Comparison of ENCODE assay signal across 16 cellular contexts in the genomic region with DNA sequence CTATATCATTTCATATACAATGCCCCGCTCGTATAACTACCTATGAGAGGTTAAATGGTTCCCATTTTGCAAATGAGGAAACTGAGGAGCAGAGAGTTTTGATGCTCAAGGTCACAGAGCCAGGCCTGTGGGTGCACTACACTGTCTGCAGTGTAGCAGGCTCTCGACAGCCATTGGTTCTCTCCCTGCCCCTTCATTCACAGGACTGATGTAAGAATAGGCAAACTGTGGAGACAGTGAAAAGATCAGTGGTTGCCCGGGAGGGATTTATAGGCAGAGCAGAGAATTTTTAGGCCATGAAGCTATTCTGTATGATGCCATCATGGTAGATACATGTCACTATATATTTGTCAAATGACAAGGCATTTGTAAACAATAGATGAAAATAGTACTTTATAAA. TPM values are rescaled to one million over a fixed set of nuclear protein-coding genes. Genes with fewer than 3 reads are reported as not detected.
DNase-seq lines count a peak whose midpoint lies in the region; ATAC-seq, FAIRE-seq and TF ChIP-seq lines count a peak whose summit lies in the region.
"Had no signal": no experiment of that assay in that cellular context is flagged by ENCODE, and none has a peak within 500 bp of the region (broad histone marks: within the 10 kb centered on the region; RNA-seq: fewer than 3 reads in every experiment).

No MANE protein-coding gene starts in this region.

- H3K27ac ChIP-seq in HepG2 (ENCODE audit: extremely low read length, insufficient read depth, low read length), result no peak overlapping the region
- no peak overlapping the region for H3K27ac ChIP-seq in right lobe of liver
- H3K27ac ChIP-seq: BLaER1 treated with 17β-estradiol and CSF1 and Interleukin-3, amounts not matched to agents 10 nM and 100 nM; GM23248 had no signal

- DNase-seq in HepG2 (ENCODE audit: low spot score) (no peak), right lobe of liver (no peak), adipocyte (ENCODE audit: low read depth) (peak; percentile 15), erythroblast (lab: John Stamatoyannopoulos, UW) (peak; percentile 73 to 81), DMS153 (lab: John Stamatoyannopoulos, UW) (no peak), kidney glomerular epithelial cell (lab: John Stamatoyannopoulos, UW) (no peak)
- DNase-seq in activated CD4-positive, alpha-beta T cell treated with anti-CD3 and anti-CD28 coated beads for 48 hours, result no peak
- DNase-seq: CD8-positive, alpha-beta T cell; DMS 273 treated with DMSO at 0.1 percent for 48 hours; GM23248; HCEC 1CT had no signal

- intact Hi-C loops in HepG2 (cut with micrococcal nuclease; ENCODE audit: unreplicated experiment), result no loop called here
- intact Hi-C loops in right lobe of liver (cut with DNase I), result no loop called here

- no TSS peak for BruUV-seq in HepG2 (replicated peaks; lab: Mats Ljungman, UMichigan)

- no peaks in the 10 kb centered on the region for H4K20me1 ChIP-seq in HepG2 (ENCODE audit: insufficient read depth, low read length)
- H4K20me1 ChIP-seq: BLaER1 treated with 17β-estradiol and CSF1 and Interleukin-3, amounts not matched to agents 10 nM and 100 nM had no signal

- POLR2A ChIA-PET in HepG2 (lab: Yijun Ruan, JAX), result no interaction called here

- TF ChIP-seq EP300 in HepG2 (IDR thresholded peaks at IDR 0.05; ENCODE audit: low read depth in 2 of 2, low read length in 2 of 2) (no peak), HepG2 (CRISPR knock-in tag; IDR thresholded peaks at IDR 0.05; ENCODE audit: borderline replicate concordance) (no peak)

- H3K4me1 ChIP-seq in HepG2 (ENCODE audit: insufficient read depth, low read length) (no peaks in the 10 kb centered on the region), right lobe of liver (no peaks in the 10 kb centered on the region), adipocyte (ENCODE audit: control insufficient read depth, insufficient read depth, low read length) (no peaks in the 10 kb centered on the region)

- TF ChIP-seq POLR2A in HepG2 (IDR thresholded peaks at IDR 0.05; ENCODE audit: insufficient read depth in 1 of 2, low read depth in 2 of 2, low read length in 2 of 2) (no peak), right lobe of liver (IDR thresholded peaks at IDR 0.05) (no peak), erythroblast (IDR thresholded peaks at IDR 0.05; ENCODE audit: low read length) (no peak)

- in situ Hi-C loops in HepG2 (cut with HindIII; ENCODE audit: extremely low pct_ligation_motif_present, low pct_unique_long_range_greater_than_20kb), result no loop called here

- H3K79me2 ChIP-seq in HepG2 (ENCODE audit: insufficient read depth, low read length), result no peaks in the 10 kb centered on the region

- peaks cover 0 to 19% of the 10 kb centered on the region in 2 experiments; a peak in 1 of 5 replicates for H3K27me3 ChIP-seq in HepG2 (ENCODE audit: control insufficient read depth in 1 of 2, insufficient read depth in 2 of 2, low read length in 2 of 2)
- no peaks in the 10 kb centered on the region for H3K27me3 ChIP-seq in right lobe of liver
- peaks cover 22% of the 10 kb centered on the region for H3K27me3 ChIP-seq in adipocyte (replicated peaks; ENCODE audit: control insufficient read depth, insufficient read depth, low read length)
- H3K27me3 ChIP-seq: BLaER1 treated with 17β-estradiol and CSF1 and Interleukin-3, amounts not matched to agents 10 nM and 100 nM had no signal

- no peak for TF ChIP-seq CTCF in HepG2 (CRISPR knock-in tag; IDR thresholded peaks at IDR 0.05)
- no peak for TF ChIP-seq CTCF in right lobe of liver (IDR thresholded peaks at IDR 0.05)

- no peak for FAIRE-seq in HepG2 (lab: Jason Lieb, UNC)
- FAIRE-seq: G401.6, GM12891, GM19239, H54 had no signal

- 17% methylated on average over 4 of the region's 4 CpGs for WGBS in HepG2 (ENCODE audit: low lambda C conversion rate)
- 86% methylated on average over 4 of the region's 4 CpGs for WGBS in right lobe of liver (ENCODE audit: insufficient coverage, low coverage, low lambda C conversion rate, missing lambda C conversion rate)

- H3K9me3 ChIP-seq in HepG2 (ENCODE audit: low read length) (no peaks in the 10 kb centered on the region), right lobe of liver (no peaks in the 10 kb centered on the region), adipocyte (ENCODE audit: control insufficient read depth, low read length) (no peaks in the 10 kb centered on the region)

- CTCF ChIA-PET in HepG2 (lab: Yijun Ruan, JAX; ENCODE audit: low intra/inter-chr PET ratio, low total read pairs), result no interaction called here

- no peaks in the 10 kb centered on the region for H3K36me3 ChIP-seq in HepG2 (replicated peaks in 1 of 2; ENCODE audit: control insufficient read depth in 1 of 2, insufficient read depth in 2 of 2, low read length in 2 of 2)
- no peaks in the 10 kb centered on the region for H3K36me3 ChIP-seq in right lobe of liver
- no peaks in the 10 kb centered on the region for H3K36me3 ChIP-seq in adipocyte (ENCODE audit: control insufficient read depth, insufficient read depth, low read length, severe bottlenecking)
- H3K36me3 ChIP-seq: BLaER1 treated with 17β-estradiol and CSF1 and Interleukin-3, amounts not matched to agents 10 nM and 100 nM had no signal

- no peak for ATAC-seq in HepG2
- no peak for ATAC-seq in right lobe of liver
- ATAC-seq: CD8-positive, alpha-beta T cell had no signal

- no peak overlapping the region for H2AFZ ChIP-seq in HepG2 (ENCODE audit: low read length)

- H3K9ac ChIP-seq in HepG2 (ENCODE audit: insufficient read depth, low read depth, low read length) (no peak overlapping the region), adipocyte (ENCODE audit: low read length) (no peak overlapping the region)
- H3K9ac ChIP-seq: BLaER1 treated with 17β-estradiol and CSF1 and Interleukin-3, amounts not matched to agents 10 nM and 100 nM; GM23248 had no signal

- H3K4me3 ChIP-seq in HepG2 (replicated peaks in 1 of 3; ENCODE audit: insufficient read depth in 1 of 3, low read depth in 2 of 3, low read length in 3 of 3), result no peak overlapping the region
- no peak overlapping the region for H3K4me3 ChIP-seq in right lobe of liver
- no peak overlapping the region for H3K4me3 ChIP-seq in adipocyte (ENCODE audit: low read length)
- H3K4me3 ChIP-seq: BLaER1 treated with 17β-estradiol and CSF1 and Interleukin-3, amounts not matched to agents 10 nM and 100 nM; GM23248 had no signal

- no peak overlapping the region for H3K4me2 ChIP-seq in HepG2 (ENCODE audit: low read depth, low read length)
- H3K4me2 ChIP-seq: BLaER1 treated with 17β-estradiol and CSF1 and Interleukin-3, amounts not matched to agents 10 nM and 100 nM had no signal

- TF ChIP-seq RAD21 in HepG2 (CRISPR knock-in tag; IDR thresholded peaks at IDR 0.05), result no peak

RNA-seq across cellular contexts. Expression of gene LBH, which starts 39.0 kb away (rescaled TPM):
- 0.09 and 0.10 TPM in 2 replicates for total RNA-seq in HepG2 (2016; rRNA removed; fragmentation: Illumina TruSeq; extraction: Trizol)
- total RNA-seq in HepG2 (2016; cell fraction: cytosol; rRNA removed; fragmentation: Illumina TruSeq; extraction: Trizol; ENCODE audit: low read depth), result not detected in 2 replicates
- total RNA-seq in HepG2 (2016; cell fraction: insoluble cytoplasmic fraction; rRNA removed; fragmentation: Illumina TruSeq; extraction: Trizol), result 0.15 TPM in 1 of 2 replicates, not detected in the other
- 0.06 and 0.10 TPM in 2 replicates for total RNA-seq in HepG2 (2016; cell fraction: membrane; rRNA removed; fragmentation: Illumina TruSeq; extraction: Trizol)
- total RNA-seq in HepG2 (2016; cell fraction: nucleus; rRNA removed; fragmentation: Illumina TruSeq; extraction: Trizol), result not detected in 2 replicates
- 0.16 and 0.25 TPM in 2 replicates for polyA plus RNA-seq in HepG2 (2011; rRNA removed)
- polyA plus RNA-seq in HepG2 (2011; cell fraction: cytosol; rRNA removed), result 0.12 and 0.28 TPM in 2 replicates
- 0.05 and 0.16 TPM in 2 replicates for polyA plus RNA-seq in HepG2 (2011; cell fraction: nucleus; rRNA removed)
- polyA plus RNA-seq in HepG2 (2012), result 0.13 TPM in 1 of 2 replicates, not detected in the other
- not detected in 2 replicates for polyA plus RNA-seq in HepG2 (2016; cell fraction: cytosol; fragmentation: Illumina TruSeq; extraction: Trizol; ENCODE audit: low read depth)
- polyA plus RNA-seq in HepG2 (2016; cell fraction: insoluble cytoplasmic fraction; fragmentation: Illumina TruSeq; extraction: Trizol; ENCODE audit: low read depth), result 0.16 and 0.23 TPM in 2 replicates
- 0.14 TPM in 1 of 2 replicates, not detected in the other for polyA plus RNA-seq in HepG2 (2016; cell fraction: membrane; fragmentation: Illumina TruSeq; extraction: Trizol; ENCODE audit: low read depth)
- not detected in 2 replicates for polyA plus RNA-seq in HepG2 (2016; cell fraction: nucleus; fragmentation: Illumina TruSeq; extraction: Trizol; ENCODE audit: insufficient read depth, low read depth)
- polyA minus RNA-seq in HepG2 (2011; rRNA and poly(A)+ RNA removed; ENCODE audit: low replicate concordance), result 0.16 and 0.91 TPM in 2 replicates
- polyA minus RNA-seq in HepG2 (2011; cell fraction: cytosol; rRNA and poly(A)+ RNA removed), result not detected in 2 replicates
- 0.13 TPM in 1 of 2 replicates, not detected in the other for polyA minus RNA-seq in HepG2 (2011; cell fraction: nucleus; rRNA and poly(A)+ RNA removed)
- 10 to 100 TPM in 3 of 6 experiments, 1 to 10 TPM in 3; 4.3 to 17.6 (median 9.5) TPM for total RNA-seq in right lobe of liver

RNA-seq across cellular contexts. Expression of gene YPEL5, which starts 45.5 kb away (rescaled TPM):
- total RNA-seq in HepG2 (2016; rRNA removed; fragmentation: Illumina TruSeq; extraction: Trizol) (12.7 and 20.8 TPM in 2 replicates), right lobe of liver (10 to 100 TPM; 22.7 to 49.2 (median 39.6) TPM)
- 3.1 and 4.2 TPM in 2 replicates for total RNA-seq in HepG2 (2016; cell fraction: cytosol; rRNA removed; fragmentation: Illumina TruSeq; extraction: Trizol; ENCODE audit: low read depth)
- total RNA-seq in HepG2 (2016; cell fraction: insoluble cytoplasmic fraction; rRNA removed; fragmentation: Illumina TruSeq; extraction: Trizol), result 13.3 and 21.4 TPM in 2 replicates
- 10.5 and 12.1 TPM in 2 replicates for total RNA-seq in HepG2 (2016; cell fraction: membrane; rRNA removed; fragmentation: Illumina TruSeq; extraction: Trizol)
- total RNA-seq in HepG2 (2016; cell fraction: nucleus; rRNA removed; fragmentation: Illumina TruSeq; extraction: Trizol), result 14.3 and 15.3 TPM in 2 replicates
- 49.7 and 55.6 TPM in 2 replicates for polyA plus RNA-seq in HepG2 (2011; rRNA removed)
- polyA plus RNA-seq in HepG2 (2011; cell fraction: cytosol; rRNA removed), result 28.5 and 45.1 TPM in 2 replicates
- polyA plus RNA-seq in HepG2 (2011; cell fraction: nucleus; rRNA removed), result 19.0 and 23.4 TPM in 2 replicates
- polyA plus RNA-seq in HepG2 (2012), result 47.3 and 48.5 TPM in 2 replicates
- 3.6 and 4.4 TPM in 2 replicates for polyA plus RNA-seq in HepG2 (2016; cell fraction: cytosol; fragmentation: Illumina TruSeq; extraction: Trizol; ENCODE audit: low read depth)
- polyA plus RNA-seq in HepG2 (2016; cell fraction: insoluble cytoplasmic fraction; fragmentation: Illumina TruSeq; extraction: Trizol; ENCODE audit: low read depth), result 30.6 and 37.0 TPM in 2 replicates
- polyA plus RNA-seq in HepG2 (2016; cell fraction: membrane; fragmentation: Illumina TruSeq; extraction: Trizol; ENCODE audit: low read depth), result 8.1 and 9.4 TPM in 2 replicates
- 16.6 and 19.4 TPM in 2 replicates for polyA plus RNA-seq in HepG2 (2016; cell fraction: nucleus; fragmentation: Illumina TruSeq; extraction: Trizol; ENCODE audit: insufficient read depth, low read depth)
- 8.5 and 44.5 TPM in 2 replicates for polyA minus RNA-seq in HepG2 (2011; rRNA and poly(A)+ RNA removed; ENCODE audit: low replicate concordance)
- 24.6 and 35.0 TPM in 2 replicates for polyA minus RNA-seq in HepG2 (2011; cell fraction: cytosol; rRNA and poly(A)+ RNA removed)
- polyA minus RNA-seq in HepG2 (2011; cell fraction: nucleus; rRNA and poly(A)+ RNA removed), result 38.5 and 44.5 TPM in 2 replicates

Comparison
In these comparisons a context has a peak if more than half of its experiments do, and no peak if none do; other contexts are left out.
1. DNase-seq: peak in adipocyte (single experiment) and erythroblast (2 of 2); none in HepG2 (single experiment), right lobe of liver (0 of 3), DMS153 (single experiment), kidney glomerular epithelial cell (single experiment) and activated CD4-positive, alpha-beta T cell treated with anti-CD3 and anti-CD28 coated beads for 48 hours (single experiment).